In genomic region chr16:1420540-1421205, GRCh38 we compare ENCODE assay signal across 8 cellular contexts. TPM values are rescaled to one million over a fixed set of nuclear protein-coding genes. Genes with fewer than 3 reads are reported as not detected.
DNase-seq lines count a peak whose midpoint lies in the region; ATAC-seq lines count a peak whose summit lies in the region.

Gene UQCC4, minus strand, starts transcription at chr16:1420747. Its CDS starts 24 bp downstream, at chr16:1420723.

- CTCF ChIA-PET in CD8-positive, alpha-beta memory T cell (lab: Charles Lee): interaction anchor here (0.7 to 1.4 kb wide), 5 partner anchors 8 to 362 kb away, joined by 3 read pairs; partner anchors contain the start of gene NUBP2
- CTCF ChIA-PET in activated CD8-positive, alpha-beta memory T cell treated with anti-CD3 and anti-CD28 coated beads for 36 hours (lab: Charles Lee): interaction anchor here (0.6 to 1.9 kb wide), 7 partner anchors 8 to 546 kb away, joined by 3 to 8 read pairs (median 3); partner anchors contain the start of genes EME2 and MRPS34

- no peaks in the 10 kb centered on the region for H3K36me3 ChIP-seq in CD8-positive, alpha-beta memory T cell (ENCODE audit: insufficient read depth, low read length)
- H3K36me3 ChIP-seq in effector memory CD4-positive, alpha-beta T cell (ENCODE audit: control insufficient read depth, insufficient read depth, low read length): no peaks in the 10 kb centered on the region

- H3K4me3 Mint-ChIP-seq in CD8-positive, alpha-beta memory T cell: peak within 1 kb of the TSS; percentile 90 to 97 (median 94)

- H3K27me3 ChIP-seq in CD8-positive, alpha-beta memory T cell (ENCODE audit: insufficient read depth, low read length, poor library complexity, severe bottlenecking): no peaks in the 10 kb centered on the region
- H3K27me3 ChIP-seq in effector memory CD4-positive, alpha-beta T cell (replicated peaks; ENCODE audit: control insufficient read depth, insufficient read depth, low read length, poor library complexity, severe bottlenecking): no peaks in the 10 kb centered on the region

- peak within 1 kb of the TSS; percentile 93 for H3K27ac ChIP-seq in CD8-positive, alpha-beta memory T cell (ENCODE audit: low read depth, low read length)
- H3K27ac ChIP-seq in effector memory CD4-positive, alpha-beta T cell (ENCODE audit: insufficient read depth, low read length, poor library complexity, severe bottlenecking): peak within 1 kb of the TSS; percentile 80

- H3K4me1 ChIP-seq in CD8-positive, alpha-beta memory T cell (ENCODE audit: insufficient read depth, low read length): peaks cover 11% of the 10 kb centered on the region
- peaks cover 13% of the 10 kb centered on the region for H3K4me1 ChIP-seq in effector memory CD4-positive, alpha-beta T cell (ENCODE audit: control insufficient read depth, insufficient read depth, low read length, poor library complexity, severe bottlenecking)

- no peaks in the 10 kb centered on the region for H3K9me3 Mint-ChIP-seq in CD8-positive, alpha-beta memory T cell

- H3K27me3 Mint-ChIP-seq in CD8-positive, alpha-beta memory T cell: peaks cover 0 to 3% of the 10 kb centered on the region in 2 donors

- peak; percentile 98 to 99 (median 98) for DNase-seq in CD8-positive, alpha-beta memory T cell
- peak; percentile 88 for DNase-seq in HS-5 (ENCODE audit: low read depth)
- peak; percentile 97 for DNase-seq in NK-92 treated with Interleukin-12 subunit alpha and Interleukin-12 subunit beta, amount 100 ng/mL, for 24 hours (lab: John Stamatoyannopoulos, UW)
- DNase-seq in effector memory CD4-positive, alpha-beta T cell: peak; percentile 98 to 99 (median 98)
- DNase-seq in medulla oblongata (ENCODE audit: extremely low spot score): peak; percentile 99
- peak; percentile 98 for DNase-seq in stimulated activated CD8-positive, alpha-beta memory T cell treated with anti-CD3 and anti-CD28 coated beads, Interleukin-12 subunit alpha, Interleukin-12 subunit beta, amount 100 ng/mL, for 1 hour (ENCODE audit: low read depth)

- peaks cover 0 to 10% (median 0%) of the 10 kb centered on the region in 3 donors for H3K36me3 Mint-ChIP-seq in CD8-positive, alpha-beta memory T cell

- peak; percentile 70 for ATAC-seq in GM19468 (IDR thresholded peaks at IDR 0.05; ENCODE audit: extremely low read depth, unreplicated experiment)

- POLR2A ChIA-PET in CD8-positive, alpha-beta memory T cell (lab: Charles Lee): interaction anchor here (0.8 to 2.1 kb wide), 14 partner anchors 9 to 735 kb away, joined by 3 to 15 read pairs (median 6); partner anchors contain the start of genes MAPK8IP3, NUBP2, RPS2 and SPSB3
- POLR2A ChIA-PET in activated CD8-positive, alpha-beta memory T cell treated with anti-CD3 and anti-CD28 coated beads for 36 hours (lab: Charles Lee): interaction anchor here (0.7 to 1.9 kb wide), 11 partner anchors 12 to 1100 kb away, joined by 3 to 13 read pairs (median 6); partner anchors contain the start of genes MAPK8IP3, NUBP2, RPS2 and SPSB3

- peak within 1 kb of the TSS; percentile 94 to 100 (median 98) for H3K27ac Mint-ChIP-seq in CD8-positive, alpha-beta memory T cell

- peaks cover 17 to 26% (median 19%) of the 10 kb centered on the region in 3 donors for H3K4me1 Mint-ChIP-seq in CD8-positive, alpha-beta memory T cell

- H3K4me3 ChIP-seq in CD8-positive, alpha-beta memory T cell (ENCODE audit: low read length): peak within 1 kb of the TSS; percentile 91
- peak within 1 kb of the TSS; percentile 71 for H3K4me3 ChIP-seq in effector memory CD4-positive, alpha-beta T cell (ENCODE audit: insufficient read depth, low read depth, low read length, poor library complexity, severe bottlenecking)

- no peaks in the 10 kb centered on the region for H3K9me3 ChIP-seq in CD8-positive, alpha-beta memory T cell (ENCODE audit: low read length)
- no peaks in the 10 kb centered on the region for H3K9me3 ChIP-seq in effector memory CD4-positive, alpha-beta T cell (ENCODE audit: control insufficient read depth, low read length)

RNA-seq across cellular contexts. Expression of gene UQCC4, which starts in this region (rescaled TPM):
- 10 to 100 TPM; 27.0 to 27.2 TPM for total RNA-seq in CD8-positive, alpha-beta memory T cell
- 33.7 TPM for polyA plus RNA-seq in CD8-positive, alpha-beta memory T cell
- total RNA-seq in activated CD8-positive, alpha-beta memory T cell treated with anti-CD3 and anti-CD28 coated beads for 36 hours: 10 to 100 TPM; 25.8 to 27.0 TPM

Comparison
In these comparisons a context has a peak if more than half of its experiments do, and no peak if none do; other contexts are left out.
1. Peak in every context shown above with its lines: DNase-seq, ATAC-seq, H3K4me3 ChIP-seq and H3K27ac ChIP-seq.